8 cellular contexts compared by ENCODE assay signal in the genomic region with DNA sequence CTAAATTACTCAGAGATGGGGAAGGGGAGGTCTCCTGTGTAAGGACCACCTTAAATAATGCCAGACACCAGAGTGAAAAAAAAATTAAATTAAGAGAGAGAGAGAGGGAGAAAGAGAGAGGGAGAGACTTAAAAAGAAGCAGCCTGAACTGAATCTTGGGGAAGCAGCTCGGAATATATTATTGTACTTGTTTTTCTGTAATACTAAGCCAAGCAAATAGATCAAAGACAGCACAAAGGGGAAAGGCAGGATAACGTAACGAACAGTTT. TPM values are rescaled to one million over a fixed set of nuclear protein-coding genes. Genes with fewer than 3 reads are reported as not detected.
A peak's percentile ranks its signal among the peaks of the same experiment; 100 is the strongest.
DNase-seq lines count a peak whose midpoint lies in the region; ATAC-seq and TF ChIP-seq lines count a peak whose summit lies in the region.

No MANE protein-coding gene starts in this region.

- H3K4me2 ChIP-seq in fibroblast of lung (ENCODE audit: extremely low read depth, insufficient read depth, low read length) (peak overlapping the region; percentile 98), trophoblast cell (ENCODE audit: low read length) (peak overlapping the region; percentile 87)

- H3K4ac ChIP-seq in trophoblast cell (ENCODE audit: low read depth, low read length): no peak overlapping the region

- no peak overlapping the region for H2BK12ac ChIP-seq in trophoblast cell (ENCODE audit: low read length)

- no peak overlapping the region for H2BK120ac ChIP-seq in trophoblast cell (ENCODE audit: insufficient read depth, low read length, poor library complexity)

- peak overlapping the region; percentile 88 for H4K8ac ChIP-seq in trophoblast cell (ENCODE audit: low read depth, low read length)

- H3K9me3 Mint-ChIP-seq in CD4-positive, alpha-beta memory T cell: peaks cover 0 to 2% (median 0%) of the 10 kb centered on the region in 8 donors
- H3K9me3 Mint-ChIP-seq in effector memory CD8-positive, alpha-beta T cell: peaks cover 0 to 2% of the 10 kb centered on the region in 2 donors

- DNase-seq in CD4-positive, alpha-beta memory T cell: no peak
- DNase-seq in SK-N-DZ (ENCODE audit: low spot score): peak; percentile 29
- DNase-seq in fibroblast of lung (ENCODE audit: low read depth in 2 of 2): no peak
- no peak for DNase-seq in trophoblast cell
- no peak for DNase-seq in NCI-H2081 treated with DMSO at 0.1 percent for 48 hours (lab: John Stamatoyannopoulos, UW)
- no peak for DNase-seq in effector memory CD8-positive, alpha-beta T cell
- DNase-seq in activated CD4-positive, alpha-beta T cell treated with anti-CD3 and anti-CD28 coated beads, Interleukin-2, amount 50 U/mL, for 4 hours: no peak
- no peak for DNase-seq in activated gamma-delta T cell treated with Interleukin-2 at 50 U/mL for 16 hours

- POLR2A ChIA-PET in CD4-positive, alpha-beta memory T cell (lab: Charles Lee; ENCODE audit: partially characterized antibody): no interaction called here

- H3K4me1 ChIP-seq in CD4-positive, alpha-beta memory T cell (ENCODE audit: insufficient read depth, low read length): peaks cover 33% of the 10 kb centered on the region
- H3K4me1 ChIP-seq in fibroblast of lung (ENCODE audit: control insufficient read depth, extremely low read depth, insufficient read depth, low read length) (peaks cover 16% of the 10 kb centered on the region), trophoblast cell (ENCODE audit: control insufficient read depth in 1 of 2, insufficient read depth in 2 of 2, low read length in 2 of 2) (peaks cover 5 to 15% of the 10 kb centered on the region in 2 experiments)

- no CpG with 5 or more reads among the region's 3 CpGs for WGBS in trophoblast cell (ENCODE audit: extremely low coverage, insufficient coverage, insufficient read length)

- peak overlapping the region; percentile 52 for H3K27ac ChIP-seq in CD4-positive, alpha-beta memory T cell (ENCODE audit: low read depth, low read length)
- H3K27ac ChIP-seq in fibroblast of lung (ENCODE audit: insufficient read depth, low read length): peak overlapping the region; percentile 96
- no peak overlapping the region for H3K27ac ChIP-seq in trophoblast cell (ENCODE audit: low read depth, low read length)

- no peak overlapping the region for H3K23ac ChIP-seq in trophoblast cell (ENCODE audit: low read length)

- H3K79me2 ChIP-seq in fibroblast of lung (ENCODE audit: control insufficient read depth, insufficient read depth, low read length) (peaks cover 89% of the 10 kb centered on the region), trophoblast cell (ENCODE audit: control insufficient read depth, insufficient read depth, low read length, poor library complexity) (peaks cover 2% of the 10 kb centered on the region)

- peaks cover 32 to 47% of the 10 kb centered on the region in 2 donors for H3K27me3 Mint-ChIP-seq in CD4-positive, alpha-beta memory T cell
- peaks cover 5 to 7% of the 10 kb centered on the region in 2 donors for H3K27me3 Mint-ChIP-seq in effector memory CD8-positive, alpha-beta T cell

- H2AK5ac ChIP-seq in trophoblast cell (ENCODE audit: low read length): no peak overlapping the region

- peak overlapping the region; percentile 65 to 88 (median 83) for H3K4me3 Mint-ChIP-seq in CD4-positive, alpha-beta memory T cell
- peak overlapping the region in 1 of 2 donors; percentile 74 for H3K4me3 Mint-ChIP-seq in effector memory CD8-positive, alpha-beta T cell

- H3K27me3 ChIP-seq in CD4-positive, alpha-beta memory T cell (ENCODE audit: insufficient read depth, low read length): peaks cover 25% of the 10 kb centered on the region
- H3K27me3 ChIP-seq in fibroblast of lung (ENCODE audit: control insufficient read depth, insufficient read depth, low read length) (no peaks in the 10 kb centered on the region), trophoblast cell (ENCODE audit: insufficient read depth, low read length) (peaks cover 52% of the 10 kb centered on the region)

- H4K20me1 ChIP-seq in fibroblast of lung (ENCODE audit: control insufficient read depth, extremely low read depth, insufficient read depth, low read length): no peaks in the 10 kb centered on the region

- H3K9me3 ChIP-seq in CD4-positive, alpha-beta memory T cell (ENCODE audit: control insufficient read depth in 1 of 2, low read length in 2 of 2): no peaks in the 10 kb centered on the region
- H3K9me3 ChIP-seq in fibroblast of lung (ENCODE audit: control insufficient read depth, insufficient read depth, low read depth, low read length) (no peaks in the 10 kb centered on the region), trophoblast cell (ENCODE audit: insufficient read depth, low read depth, low read length) (no peaks in the 10 kb centered on the region)

- no peak overlapping the region for H4K91ac ChIP-seq in trophoblast cell (ENCODE audit: low read depth, low read length)

- H3K18ac ChIP-seq in trophoblast cell (ENCODE audit: low read length): no peak overlapping the region

- H3K14ac ChIP-seq in trophoblast cell (ENCODE audit: low read length): no peak overlapping the region

- H3K36me3 ChIP-seq in CD4-positive, alpha-beta memory T cell (ENCODE audit: insufficient read depth, low read length): no peaks in the 10 kb centered on the region
- H3K36me3 ChIP-seq in fibroblast of lung (ENCODE audit: control insufficient read depth, insufficient read depth, low read length) (no peaks in the 10 kb centered on the region), trophoblast cell (ENCODE audit: control insufficient read depth in 1 of 2, insufficient read depth in 2 of 2, low read length in 2 of 2) (no peaks in the 10 kb centered on the region)

- H2AFZ ChIP-seq in fibroblast of lung (ENCODE audit: low read length) (no peak overlapping the region), trophoblast cell (ENCODE audit: insufficient read depth, low read length, poor library complexity) (no peak overlapping the region)

- H3K4me3 ChIP-seq in CD4-positive, alpha-beta memory T cell (ENCODE audit: low read length in 2 of 2): peak overlapping the region in 1 of 2 donors; percentile 51
- H3K4me3 ChIP-seq in fibroblast of lung (replicated peaks in 1 of 4; ENCODE audit: control extremely low read depth in 1 of 4, insufficient read depth in 1 of 4, low read depth in 3 of 4, low read length in 4 of 4): peak overlapping the region; percentile 79 to 92 (median 80)
- H3K4me3 ChIP-seq in trophoblast cell (ENCODE audit: low read depth, low read length): no peak overlapping the region

- H3K36me3 Mint-ChIP-seq in CD4-positive, alpha-beta memory T cell: peaks cover 3 to 6% of the 10 kb centered on the region in 2 donors
- peaks cover 62% of the 10 kb centered on the region for H3K36me3 Mint-ChIP-seq in effector memory CD8-positive, alpha-beta T cell (ENCODE audit: insufficient read depth)

- CTCF ChIA-PET in CD4-positive, alpha-beta memory T cell (lab: Charles Lee; ENCODE audit: partially characterized antibody): no interaction called here

- H3K9ac ChIP-seq in fibroblast of lung (ENCODE audit: insufficient read depth, low read length) (peak overlapping the region; percentile 97), trophoblast cell (ENCODE audit: low read length) (no peak overlapping the region)

- H4K12ac ChIP-seq in trophoblast cell (ENCODE audit: low read depth, low read length): no peak overlapping the region

- peaks cover 12 to 18% (median 16%) of the 10 kb centered on the region in 4 donors for H3K4me1 Mint-ChIP-seq in CD4-positive, alpha-beta memory T cell
- peaks cover 48 to 50% of the 10 kb centered on the region in 2 donors for H3K4me1 Mint-ChIP-seq in effector memory CD8-positive, alpha-beta T cell (ENCODE audit: low read depth in 2 of 2)

- H2BK5ac ChIP-seq in trophoblast cell (ENCODE audit: low read depth, low read length, poor library complexity): no peak overlapping the region

- intact Hi-C loops in CD4-positive, alpha-beta memory T cell (cut with micrococcal nuclease): loop anchor here (5.0 kb wide), 1 partner anchor 183 kb away; a partner anchor contains a TSS

- no peak for TF ChIP-seq CTCF in fibroblast of lung (conservative IDR thresholded peaks at IDR 0.05 in 1 of 2, IDR thresholded peaks at IDR 0.05 in 1 of 2; ENCODE audit: low read depth in 1 of 2, low read length in 2 of 2)

- H3K79me1 ChIP-seq in trophoblast cell (ENCODE audit: low read length): peaks cover 11% of the 10 kb centered on the region

- peak overlapping the region in 4 of 7 donors; percentile 61 to 82 (median 70) for H3K27ac Mint-ChIP-seq in CD4-positive, alpha-beta memory T cell
- H3K27ac Mint-ChIP-seq in effector memory CD8-positive, alpha-beta T cell: no peak overlapping the region

- no peak for ATAC-seq in effector memory CD8-positive, alpha-beta T cell (replicated peaks)

RNA-seq across cellular contexts. Expression of gene ZEB2, which starts 4.6 kb away (rescaled TPM):
- 1 to 10 TPM; 3.6 to 5.2 TPM for total RNA-seq in CD4-positive, alpha-beta memory T cell
- polyA plus RNA-seq in CD4-positive, alpha-beta memory T cell: 1 to 10 TPM in 1 of 2 donors, under 1 TPM in 1; 0.83 to 1.5 TPM
- polyA plus RNA-seq in SK-N-DZ (2014; cell fraction: cytosol; rRNA removed): 5.3 and 7.2 TPM in 2 replicates
- 3.6 and 4.5 TPM in 2 replicates for polyA plus RNA-seq in SK-N-DZ (2014; cell fraction: nucleus; rRNA removed)
- total RNA-seq in fibroblast of lung: 68.8 and 91.0 TPM in 2 replicates
- 62.7 and 130 TPM in 2 replicates for polyA plus RNA-seq in fibroblast of lung
- polyA plus RNA-seq in fibroblast of lung (2012): 35.8 and 75.9 TPM in 2 replicates
- 89.0 and 128 TPM in 2 replicates for polyA minus RNA-seq in fibroblast of lung (ENCODE audit: low replicate concordance)
- polyA plus RNA-seq in trophoblast cell (2013): 4.0 and 4.4 TPM in 2 replicates

Comparison
In these comparisons a context has a peak if more than half of its experiments do, and no peak if none do; other contexts are left out.
1. H3K27ac Mint-ChIP-seq: peak in CD4-positive, alpha-beta memory T cell (4 of 7); none in effector memory CD8-positive, alpha-beta T cell (0 of 2).
2. RNA of gene ZEB2, which starts 4.6 kb away (total RNA-seq): 68.8 to 91.0 TPM in fibroblast of lung; 3.6 to 5.2 TPM in CD4-positive, alpha-beta memory T cell; every median in the first group is over 10 times any median in the second.